In the genomic region with DNA sequence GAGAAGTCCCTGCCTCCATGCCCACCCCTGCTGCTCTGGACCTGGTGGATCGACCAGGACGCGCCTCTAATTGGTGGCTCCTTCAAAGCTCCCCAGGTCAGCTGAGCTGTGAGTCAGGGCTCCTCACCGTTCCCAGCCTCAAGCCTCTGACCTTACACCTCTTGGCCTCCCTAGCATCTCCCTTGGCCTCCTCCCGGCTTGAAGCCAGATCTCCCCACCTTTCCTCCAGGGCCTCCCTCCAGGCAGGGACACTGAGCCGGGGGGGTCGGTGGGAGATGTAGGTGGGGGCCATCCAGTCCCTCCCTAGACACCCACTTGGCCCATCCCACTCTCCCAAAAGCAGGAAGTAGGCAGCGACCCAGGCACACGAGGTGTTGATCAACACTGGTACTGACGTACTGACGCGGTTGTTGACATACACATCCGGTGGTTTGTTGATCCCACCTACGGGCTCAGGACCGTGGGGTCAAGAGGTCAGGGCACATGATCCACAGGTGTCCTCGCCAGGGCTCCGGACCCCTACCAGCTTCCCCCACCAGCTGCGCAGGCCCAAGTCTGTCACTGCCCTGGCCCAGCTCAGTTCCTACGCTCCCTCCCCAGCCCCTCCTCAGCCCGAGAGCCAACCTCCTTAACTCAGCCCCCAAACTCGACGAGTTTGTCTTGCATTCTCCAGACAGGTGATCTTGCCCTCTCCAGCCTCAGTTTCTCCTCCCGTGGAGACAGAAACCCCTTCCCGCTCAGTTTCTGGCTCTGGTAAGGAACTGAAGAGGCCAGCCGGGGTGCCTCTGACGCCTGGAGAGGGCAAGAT, we compare ENCODE assay signal across 8 cellular contexts. TPM values are rescaled to one million over a fixed set of nuclear protein-coding genes. Genes with fewer than 3 reads are reported as not detected.
DNase-seq lines count a peak whose midpoint lies in the region; ATAC-seq and TF ChIP-seq lines count a peak whose summit lies in the region.

No MANE protein-coding gene starts in this region.

- POLR2A ChIA-PET in activated CD8-positive, alpha-beta T cell treated with anti-CD3 and anti-CD28 coated beads, Interleukin-2, amount 10 ng/mL, durations not matched to agents 7 days and 5 days (lab: Charles Lee) = interaction anchor here (0.7 to 1.4 kb wide), 4 partner anchors 8 to 180 kb away, joined by 3 to 5 read pairs (median 4); partner anchors contain the start of genes PPP2R5B and VPS51

- H3K4me3 ChIP-seq in MM.1S (ENCODE audit: low read length) (peak overlapping the region; percentile 90), fibroblast of lung (replicated peaks in 1 of 4; ENCODE audit: control extremely low read depth in 1 of 4, insufficient read depth in 1 of 4, low read depth in 3 of 4, low read length in 4 of 4) (peak overlapping the region; percentile 90 to 98 (median 95))

- peak overlapping the region; percentile 47; the same call in 1 of the 2 replicates for H3K27ac ChIP-seq in MM.1S (ENCODE audit: low read length)
- peak overlapping the region; percentile 94 for H3K27ac ChIP-seq in fibroblast of lung (ENCODE audit: insufficient read depth, low read length)

- peaks cover 4% of the 10 kb centered on the region; the same call in 1 of the 2 replicates for H3F3A ChIP-seq in MM.1S (ENCODE audit: insufficient read depth, low read length)

- no peaks in the 10 kb centered on the region for H3K36me3 ChIP-seq in MM.1S (replicated peaks; ENCODE audit: insufficient read depth, low read length)
- peaks cover 9% of the 10 kb centered on the region for H3K36me3 ChIP-seq in fibroblast of lung (ENCODE audit: control insufficient read depth, insufficient read depth, low read length)

- peak overlapping the region; percentile 95 for H3K9ac ChIP-seq in MM.1S (ENCODE audit: low read length)
- peak overlapping the region; percentile 94 for H3K9ac ChIP-seq in fibroblast of lung (ENCODE audit: insufficient read depth, low read length)

- H2AFZ ChIP-seq in MM.1S (ENCODE audit: low read length) = peak overlapping the region; percentile 62
- no peak overlapping the region for H2AFZ ChIP-seq in fibroblast of lung (ENCODE audit: low read length)

- H3K9me2 ChIP-seq in MM.1S (replicated peaks; ENCODE audit: insufficient read depth, low read length) = no peaks in the 10 kb centered on the region

- H3K4me1 ChIP-seq in MM.1S (ENCODE audit: low read length) (peaks cover 6% of the 10 kb centered on the region), fibroblast of lung (ENCODE audit: control insufficient read depth, extremely low read depth, insufficient read depth, low read length) (no peaks in the 10 kb centered on the region)

- peaks cover 29% of the 10 kb centered on the region for H3K4me1 Mint-ChIP-seq in activated CD8-positive, alpha-beta T cell treated with anti-CD3 and anti-CD28 coated beads, Interleukin-2, amount 10 ng/mL, durations not matched to agents 7 days and 5 days (ENCODE audit: low read depth)
- peaks cover 50% of the 10 kb centered on the region for H3K4me1 Mint-ChIP-seq in nephron progenitor cell

- H3K4me2 ChIP-seq in MM.1S (ENCODE audit: low read depth, low read length) (peak overlapping the region; percentile 94), fibroblast of lung (ENCODE audit: extremely low read depth, insufficient read depth, low read length) (peak overlapping the region; percentile 99)

- CTCF ChIA-PET in activated CD8-positive, alpha-beta T cell treated with anti-CD3 and anti-CD28 coated beads, Interleukin-2, amount 10 ng/mL, durations not matched to agents 7 days and 5 days (lab: Charles Lee) = interaction anchor here (1.0 to 2.1 kb wide), 3 partner anchors 9 to 194 kb away, joined by 3 to 4 read pairs (median 3); no protein-coding TSS in a partner anchor

- H3K27me3 ChIP-seq in MM.1S (replicated peaks; ENCODE audit: insufficient read depth, low read length) (no peaks in the 10 kb centered on the region), fibroblast of lung (ENCODE audit: control insufficient read depth, insufficient read depth, low read length) (no peaks in the 10 kb centered on the region)

- H3K9me3 Mint-ChIP-seq in activated CD8-positive, alpha-beta T cell treated with anti-CD3 and anti-CD28 coated beads, Interleukin-2, amount 10 ng/mL, durations not matched to agents 7 days and 5 days (ENCODE audit: insufficient read depth) = no peaks in the 10 kb centered on the region
- no peaks in the 10 kb centered on the region for H3K9me3 Mint-ChIP-seq in nephron progenitor cell

- H3K27me3 Mint-ChIP-seq in activated CD8-positive, alpha-beta T cell treated with anti-CD3 and anti-CD28 coated beads, Interleukin-2, amount 10 ng/mL, durations not matched to agents 7 days and 5 days (ENCODE audit: low read depth) = no peaks in the 10 kb centered on the region
- H3K27me3 Mint-ChIP-seq in nephron progenitor cell (ENCODE audit: low read depth, poor library complexity) = peaks cover 4% of the 10 kb centered on the region

- DNase-seq in A172 (ENCODE audit: low spot score) (peak; percentile 42), GM13977 (ENCODE audit: low spot score) (peak; percentile 73), MM.1S (peak; percentile 63), fibroblast of lung (ENCODE audit: low read depth in 2 of 2) (peak; percentile 20 to 43), nephron progenitor cell (peak; percentile 35)
- peak; percentile 75 for DNase-seq in activated CD8-positive, alpha-beta T cell treated with anti-CD3 and anti-CD28 coated beads, Interleukin-2, amount 10 ng/mL, durations not matched to agents 7 days and 5 days

- peak; percentile 7 for ATAC-seq in activated CD8-positive, alpha-beta T cell treated with anti-CD3 and anti-CD28 coated beads, Interleukin-2, amount 10 ng/mL, durations not matched to agents 7 days and 5 days
- ATAC-seq in GM21529 (IDR thresholded peaks at IDR 0.05; ENCODE audit: unreplicated experiment) = no peak
- no peak for ATAC-seq in HG02678 (IDR thresholded peaks at IDR 0.05; ENCODE audit: unreplicated experiment)

- H3K79me2 ChIP-seq in MM.1S (ENCODE audit: low read length) = peaks cover 20% of the 10 kb centered on the region
- peaks cover 10% of the 10 kb centered on the region for H3K79me2 ChIP-seq in fibroblast of lung (ENCODE audit: control insufficient read depth, insufficient read depth, low read length)

- TF ChIP-seq CTCF in GM13977 (IDR thresholded peaks at IDR 0.05; ENCODE audit: extremely low read depth, insufficient read depth, missing control alignments) (no peak), MM.1S (IDR thresholded peaks at IDR 0.05; ENCODE audit: low read length) (no peak), fibroblast of lung (conservative IDR thresholded peaks at IDR 0.05 in 1 of 2, IDR thresholded peaks at IDR 0.05 in 1 of 2; ENCODE audit: low read depth in 1 of 2, low read length in 2 of 2) (no peak), nephron progenitor cell (IDR thresholded peaks at IDR 0.05) (no peak)

- peak overlapping the region; percentile 89 for H3K4me3 Mint-ChIP-seq in activated CD8-positive, alpha-beta T cell treated with anti-CD3 and anti-CD28 coated beads, Interleukin-2, amount 10 ng/mL, durations not matched to agents 7 days and 5 days
- peak overlapping the region; percentile 91 for H3K4me3 Mint-ChIP-seq in nephron progenitor cell

- no peaks in the 10 kb centered on the region for H3K9me3 ChIP-seq in MM.1S (replicated peaks; ENCODE audit: insufficient read depth, low read length)
- no peaks in the 10 kb centered on the region for H3K9me3 ChIP-seq in fibroblast of lung (ENCODE audit: control insufficient read depth, insufficient read depth, low read depth, low read length)

- H3K36me3 Mint-ChIP-seq in activated CD8-positive, alpha-beta T cell treated with anti-CD3 and anti-CD28 coated beads, Interleukin-2, amount 10 ng/mL, durations not matched to agents 7 days and 5 days (ENCODE audit: low read depth) = peaks cover 10% of the 10 kb centered on the region
- peaks cover 10% of the 10 kb centered on the region for H3K36me3 Mint-ChIP-seq in nephron progenitor cell (ENCODE audit: low read depth)

- peak overlapping the region; percentile 97 for H3K27ac Mint-ChIP-seq in activated CD8-positive, alpha-beta T cell treated with anti-CD3 and anti-CD28 coated beads, Interleukin-2, amount 10 ng/mL, durations not matched to agents 7 days and 5 days
- peak overlapping the region; percentile 97 for H3K27ac Mint-ChIP-seq in nephron progenitor cell

- in situ Hi-C loops in GM13977 (cut with MboI; ENCODE audit: low pct_unique_long_range_greater_than_20kb, low sequenced_read_pairs, unreplicated experiment) = no loop called here

- H4K20me1 ChIP-seq in MM.1S (ENCODE audit: insufficient read depth, low read length) (no peaks in the 10 kb centered on the region), fibroblast of lung (ENCODE audit: control insufficient read depth, extremely low read depth, insufficient read depth, low read length) (no peaks in the 10 kb centered on the region)

RNA-seq across cellular contexts. Expression of gene ATG2A, which starts 0.8 kb away (rescaled TPM):
- 10.7 and 15.1 TPM in 2 replicates for total RNA-seq in A172 (2014; rRNA removed; shearing (Covaris generic))
- total RNA-seq in activated CD8-positive, alpha-beta T cell treated with anti-CD3 and anti-CD28 coated beads, Interleukin-2, amount 10 ng/mL, durations not matched to agents 7 days and 5 days = 10 to 100 TPM; 20.6 to 23.1 TPM
- 7.4 and 9.9 TPM in 2 replicates for total RNA-seq in fibroblast of lung
- 3.1 and 5.1 TPM in 2 replicates for polyA plus RNA-seq in fibroblast of lung
- polyA plus RNA-seq in fibroblast of lung (2012) = 9.5 and 15.8 TPM in 2 replicates
- 14.8 and 32.3 TPM in 2 replicates for polyA minus RNA-seq in fibroblast of lung (ENCODE audit: low replicate concordance)

RNA-seq across cellular contexts. Expression of gene PPP2R5B, which starts 8.2 kb away (rescaled TPM):
- total RNA-seq in A172 (2014; rRNA removed; shearing (Covaris generic)) = 18.4 and 19.6 TPM in 2 replicates
- total RNA-seq in activated CD8-positive, alpha-beta T cell treated with anti-CD3 and anti-CD28 coated beads, Interleukin-2, amount 10 ng/mL, durations not matched to agents 7 days and 5 days = 10 to 100 TPM; 13.7 to 14.0 TPM
- 6.2 and 12.1 TPM in 2 replicates for total RNA-seq in fibroblast of lung
- 10.9 and 12.4 TPM in 2 replicates for polyA plus RNA-seq in fibroblast of lung
- polyA plus RNA-seq in fibroblast of lung (2012) = 13.2 and 14.5 TPM in 2 replicates
- 13.4 and 24.2 TPM in 2 replicates for polyA minus RNA-seq in fibroblast of lung (ENCODE audit: low replicate concordance)

RNA-seq across cellular contexts. Expression of gene GPHA2, which starts 19.4 kb away (rescaled TPM):
- total RNA-seq in A172 (2014; rRNA removed; shearing (Covaris generic)) = not detected in 2 replicates
- not detected for total RNA-seq in activated CD8-positive, alpha-beta T cell treated with anti-CD3 and anti-CD28 coated beads, Interleukin-2, amount 10 ng/mL, durations not matched to agents 7 days and 5 days
- not detected in 2 replicates for total RNA-seq in fibroblast of lung
- polyA plus RNA-seq in fibroblast of lung = not detected in 2 replicates
- not detected in 2 replicates for polyA plus RNA-seq in fibroblast of lung (2012)
- polyA minus RNA-seq in fibroblast of lung (ENCODE audit: low replicate concordance) = not detected in 2 replicates

RNA-seq across cellular contexts. Expression of gene EHD1, which starts 37.8 kb away (rescaled TPM):
- 81.4 and 117 TPM in 2 replicates for total RNA-seq in A172 (2014; rRNA removed; shearing (Covaris generic))
- 100 to 1,000 TPM; 145 to 150 TPM for total RNA-seq in activated CD8-positive, alpha-beta T cell treated with anti-CD3 and anti-CD28 coated beads, Interleukin-2, amount 10 ng/mL, durations not matched to agents 7 days and 5 days
- total RNA-seq in fibroblast of lung = 40.8 and 71.3 TPM in 2 replicates
- 240 and 248 TPM in 2 replicates for polyA plus RNA-seq in fibroblast of lung
- polyA plus RNA-seq in fibroblast of lung (2012) = 181 and 192 TPM in 2 replicates
- polyA minus RNA-seq in fibroblast of lung (ENCODE audit: low replicate concordance) = 634 and 716 TPM in 2 replicates

RNA-seq across cellular contexts. Expression of gene MAJIN, which starts 55.7 kb away (rescaled TPM):
- total RNA-seq in A172 (2014; rRNA removed; shearing (Covaris generic)) = not detected in 2 replicates
- not detected for total RNA-seq in activated CD8-positive, alpha-beta T cell treated with anti-CD3 and anti-CD28 coated beads, Interleukin-2, amount 10 ng/mL, durations not matched to agents 7 days and 5 days
- not detected in 2 replicates for total RNA-seq in fibroblast of lung
- not detected in 2 replicates for polyA plus RNA-seq in fibroblast of lung
- polyA plus RNA-seq in fibroblast of lung (2012) = not detected in 2 replicates
- not detected in 2 replicates for polyA minus RNA-seq in fibroblast of lung (ENCODE audit: low replicate concordance)
